20 cellular contexts compared by ENCODE assay signal in the genomic region with DNA sequence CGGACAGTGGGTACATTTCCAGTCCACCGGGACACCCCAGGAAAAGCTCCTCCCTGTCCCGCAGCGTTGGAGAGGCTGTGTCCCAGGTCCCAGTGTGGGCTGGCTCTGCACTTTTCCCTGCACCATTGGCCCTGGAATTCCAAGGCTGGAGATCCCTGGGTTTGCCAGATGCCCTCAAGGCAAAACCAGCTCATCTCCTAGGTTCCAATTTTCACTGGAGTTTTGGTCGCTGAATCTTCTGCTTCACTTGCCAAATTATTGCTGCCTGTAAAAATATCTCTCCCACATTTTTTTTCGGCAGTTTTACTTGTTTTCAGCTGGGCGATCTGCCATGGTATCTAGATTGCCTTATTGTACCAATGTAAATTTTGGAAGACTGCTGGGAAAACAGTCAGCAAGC.
DNase-seq lines count a peak whose midpoint lies in the region; ATAC-seq and TF ChIP-seq lines count a peak whose summit lies in the region.
"Had no signal": no experiment of that assay in that cellular context is flagged by ENCODE, and none has a peak within 500 bp of the region (broad histone marks: within the 10 kb centered on the region; RNA-seq: fewer than 3 reads in every experiment).

No MANE protein-coding gene starts in this region.

- 76% methylated on average over 5 of the region's 7 CpGs for WGBS in esophagus muscularis mucosa

- H3K27ac Mint-ChIP-seq in activated T-helper 1 cell treated with anti-CD3 and anti-CD28 coated beads, Interleukin-12 subunit alpha, Interleukin-12 subunit beta, Interleukin-2, Interleukin-4 antibody, amounts not matched to agents 30 ng/mL and 10 ng/mL and 1 ng/mL, durations not matched to agents 14 hours and 24 hours and 36 hours: no peak overlapping the region

- H3K4me1 Mint-ChIP-seq in activated T-helper 1 cell treated with anti-CD3 and anti-CD28 coated beads, Interleukin-12 subunit alpha, Interleukin-12 subunit beta, Interleukin-2, Interleukin-4 antibody, amounts not matched to agents 30 ng/mL and 10 ng/mL and 1 ng/mL, durations not matched to agents 14 hours and 24 hours and 36 hours (ENCODE audit: low read depth): no peaks in the 10 kb centered on the region

- no peaks in the 10 kb centered on the region for H3K4me1 ChIP-seq in esophagus muscularis mucosa
- H3K4me1 ChIP-seq: Peyer's patch had no signal

- H3K36me3 Mint-ChIP-seq in activated T-helper 1 cell treated with anti-CD3 and anti-CD28 coated beads, Interleukin-12 subunit alpha, Interleukin-12 subunit beta, Interleukin-2, Interleukin-4 antibody, amounts not matched to agents 30 ng/mL and 10 ng/mL and 1 ng/mL, durations not matched to agents 14 hours and 24 hours and 36 hours (ENCODE audit: low read depth): no peaks in the 10 kb centered on the region

- no peaks in the 10 kb centered on the region for H3K9me3 Mint-ChIP-seq in activated T-helper 1 cell treated with anti-CD3 and anti-CD28 coated beads, Interleukin-12 subunit alpha, Interleukin-12 subunit beta, Interleukin-2, Interleukin-4 antibody, amounts not matched to agents 30 ng/mL and 10 ng/mL and 1 ng/mL, durations not matched to agents 14 hours and 24 hours and 36 hours

- no peaks in the 10 kb centered on the region for H3K27me3 Mint-ChIP-seq in activated T-helper 1 cell treated with anti-CD3 and anti-CD28 coated beads, Interleukin-12 subunit alpha, Interleukin-12 subunit beta, Interleukin-2, Interleukin-4 antibody, amounts not matched to agents 30 ng/mL and 10 ng/mL and 1 ng/mL, durations not matched to agents 14 hours and 24 hours and 36 hours (ENCODE audit: insufficient read depth)

- no peak for TF ChIP-seq EP300 in esophagus muscularis mucosa (IDR thresholded peaks at IDR 0.05)

- H3K27ac ChIP-seq in esophagus muscularis mucosa (replicated peaks in 1 of 4): no peak overlapping the region
- H3K27ac ChIP-seq: Peyer's patch, SK-N-MC had no signal

- no peaks in the 10 kb centered on the region for H3K9me3 ChIP-seq in esophagus muscularis mucosa
- H3K9me3 ChIP-seq: Peyer's patch had no signal

- peak; percentile 29 for DNase-seq in AG08395 (ENCODE audit: low spot score)
- peak; percentile 79 for DNase-seq in EH (ENCODE audit: low read depth)
- DNase-seq in M059J (ENCODE audit: low read depth): peak; percentile 73
- peak; percentile 10 for DNase-seq in esophagus muscularis mucosa (ENCODE audit: extremely low spot score)
- no peak for DNase-seq in activated T-helper 1 cell treated with anti-CD3 and anti-CD28 coated beads, Interleukin-12 subunit alpha, Interleukin-12 subunit beta, Interleukin-2, Interleukin-4 antibody, amounts not matched to agents 30 ng/mL and 10 ng/mL and 1 ng/mL, durations not matched to agents 14 hours and 24 hours and 36 hours (ENCODE audit: low spot score)
- DNase-seq in cardiac septum (ENCODE audit: low spot score): no peak
- no peak for DNase-seq in globus pallidus (ENCODE audit: low spot score)
- DNase-seq: COR-L47, GOT3, KBM-7, NCI-H1092, NCI-H146, NCI-H2107, NCI-H2227 treated with DMSO at 0.1 percent for 48 hours, NCI-H524, Peyer's patch, Right ventricle myocardium superior had no signal

- no peak for TF ChIP-seq CTCF in esophagus muscularis mucosa (IDR thresholded peaks at IDR 0.05)

- intact Hi-C loops in esophagus muscularis mucosa (cut with DNase I) (no loop called here), cardiac septum (cut with DNase I) (no loop called here)
- intact Hi-C loops in activated T-helper 1 cell treated with anti-CD3 and anti-CD28 coated beads, Interleukin-12 subunit alpha, Interleukin-12 subunit beta, Interleukin-2, Interleukin-4 antibody, amounts not matched to agents 30 ng/mL and 10 ng/mL and 1 ng/mL, durations not matched to agents 14 hours and 24 hours and 36 hours (cut with micrococcal nuclease): no loop called here

- no peak for TF ChIP-seq POLR2A in esophagus muscularis mucosa (IDR thresholded peaks at IDR 0.05; ENCODE audit: low read depth)

- ATAC-seq in HG02970 (IDR thresholded peaks at IDR 0.05; ENCODE audit: low FRiP score, unreplicated experiment): no peak
- ATAC-seq: GM12878 had no signal

- peaks cover 0 to 9% (median 0%) of the 10 kb centered on the region in 4 donors for H3K27me3 ChIP-seq in esophagus muscularis mucosa
- H3K27me3 ChIP-seq: Peyer's patch had no signal

- no peak overlapping the region for H3K4me3 Mint-ChIP-seq in activated T-helper 1 cell treated with anti-CD3 and anti-CD28 coated beads, Interleukin-12 subunit alpha, Interleukin-12 subunit beta, Interleukin-2, Interleukin-4 antibody, amounts not matched to agents 30 ng/mL and 10 ng/mL and 1 ng/mL, durations not matched to agents 14 hours and 24 hours and 36 hours

- H3K4me3 ChIP-seq in esophagus muscularis mucosa: no peak overlapping the region
- H3K4me3 ChIP-seq: GM12878, Peyer's patch, SK-N-MC had no signal

- no peaks in the 10 kb centered on the region for H3K36me3 ChIP-seq in esophagus muscularis mucosa
- H3K36me3 ChIP-seq: Peyer's patch had no signal

Comparison
In these comparisons a context has a peak if more than half of its experiments do, and no peak if none do; other contexts are left out.
1. DNase-seq: peak in AG08395 (single experiment), EH (single experiment), M059J (single experiment) and esophagus muscularis mucosa (single experiment); none in activated T-helper 1 cell treated with anti-CD3 and anti-CD28 coated beads, Interleukin-12 subunit alpha, Interleukin-12 subunit beta, Interleukin-2, Interleukin-4 antibody, amounts not matched to agents 30 ng/mL and 10 ng/mL and 1 ng/mL, durations not matched to agents 14 hours and 24 hours and 36 hours (single experiment), cardiac septum (single experiment) and globus pallidus (single experiment).